8 cellular contexts compared by ENCODE assay signal in the genomic region with DNA sequence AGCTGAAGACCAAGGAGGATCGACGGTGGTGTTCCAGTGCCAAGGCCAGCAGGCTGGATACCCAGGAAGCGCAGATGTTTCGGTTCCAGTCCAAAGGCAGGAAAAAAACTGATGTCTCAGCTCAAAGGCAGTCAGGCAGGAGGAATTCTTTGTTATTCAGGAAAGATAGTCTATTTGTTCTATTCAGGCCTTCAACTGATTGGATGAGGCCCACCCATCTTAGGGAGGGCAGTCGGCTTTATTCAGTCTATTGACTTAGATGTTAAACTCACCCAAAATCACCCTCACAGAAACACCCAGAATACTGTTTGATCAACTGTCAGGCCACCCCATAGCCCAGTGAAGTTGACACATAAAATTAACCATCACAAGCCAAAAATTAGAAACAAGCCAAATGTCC.
DNase-seq lines count a peak whose midpoint lies in the region; ATAC-seq, FAIRE-seq and TF ChIP-seq lines count a peak whose summit lies in the region.
"Not testable (repeated sequence)": the region's sequence is repeated elsewhere in the genome, so short reads cannot be mapped to it uniquely, and the experiment has no call there.

No MANE protein-coding gene starts in this region.

- not testable (repeated sequence) for H3K23ac ChIP-seq in IMR-90 (ENCODE audit: low read depth, low read length); neuronal stem cell (ENCODE audit: low read depth, low read length, poor library complexity)

- not testable (repeated sequence) for ATAC-seq in IMR-90 (ENCODE audit: low read depth); K562; HepG2

- H4K8ac ChIP-seq in IMR-90 (ENCODE audit: low read depth in 2 of 2, low read length in 2 of 2); neuronal stem cell (ENCODE audit: low read depth, low read length): not testable (repeated sequence)

- WGBS in IMR-90 (ENCODE audit: extremely low coverage in 2 of 2, insufficient read length in 1 of 2), 2 experiments = 93% methylated on average over 5 of the region's 5 CpGs; no CpG with 5 or more reads in 1 of the 2 experiments
- WGBS in K562 (ENCODE audit: insufficient coverage, low coverage, missing lambda C conversion rate) = 82% methylated on average over 5 of the region's 5 CpGs
- 93% methylated on average over 5 of the region's 5 CpGs for WGBS in HepG2 (ENCODE audit: low lambda C conversion rate)
- no CpG with 5 or more reads among the region's 5 CpGs for WGBS in neuronal stem cell (ENCODE audit: extremely low coverage in 2 of 2, insufficient read length in 2 of 2, insufficient replicate concordance in 1 of 2), 2 donors

- H4K91ac ChIP-seq in IMR-90 (ENCODE audit: insufficient read depth, low read depth, low read length) = peak overlapping the region; percentile 65
- H4K91ac ChIP-seq in neuronal stem cell (ENCODE audit: low read depth, low read length, poor library complexity) = not testable (repeated sequence)

- H3K79me2 ChIP-seq in K562 (ENCODE audit: control insufficient read depth, insufficient read depth, low read length); endothelial cell of umbilical vein (ENCODE audit: control insufficient read depth, insufficient read depth, low read length); HepG2 (ENCODE audit: insufficient read depth, low read length): not testable (repeated sequence)

- in situ Hi-C loops in IMR-90 (cut with MboI; ENCODE audit: low sequenced_read_pairs); K562 (cut with MboI); HepG2 (cut with HindIII; ENCODE audit: extremely low pct_ligation_motif_present, low pct_unique_long_range_greater_than_20kb): not testable (repeated sequence)

- H3K27ac ChIP-seq in HEK293 (ENCODE audit: extremely low read depth, low read depth, low read length); IMR-90 (ENCODE audit: insufficient read depth, low read length); K562 (ENCODE audit: extremely low read depth, low read depth, low read length); HepG2 (ENCODE audit: extremely low read length, insufficient read depth, low read length); neuronal stem cell (replicated peaks; ENCODE audit: low read length): not testable (repeated sequence)
- peak overlapping the region; percentile 45 for H3K27ac ChIP-seq in endothelial cell of umbilical vein (ENCODE audit: insufficient read depth, low read depth, low read length)

- peak overlapping the region; percentile 74; the same call in 1 of the 2 replicates for H2BK20ac ChIP-seq in IMR-90 (ENCODE audit: low read depth, low read length)

- FAIRE-seq in K562 (lab: Jason Lieb, UNC) = not testable (repeated sequence)
- peak; percentile 40 for FAIRE-seq in endothelial cell of umbilical vein (lab: Jason Lieb, UNC)
- FAIRE-seq in HepG2 (lab: Jason Lieb, UNC) = peak; percentile 60
- peak; percentile 30 for FAIRE-seq in urothelium cell line (lab: Jason Lieb, UNC)

- H3K4me3 ChIP-seq in HEK293 (ENCODE audit: low read depth, low read length); IMR-90 (ENCODE audit: insufficient read depth, low read depth, low read length); K562; endothelial cell of umbilical vein (replicated peaks in 1 of 3; ENCODE audit: insufficient read depth in 1 of 3, low read depth in 1 of 3, low read length in 3 of 3); HepG2 (replicated peaks in 1 of 3; ENCODE audit: insufficient read depth in 1 of 3, low read depth in 2 of 3, low read length in 3 of 3); neuronal stem cell (ENCODE audit: low read length in 2 of 2): not testable (repeated sequence)

- intact Hi-C loops in IMR-90 (cut with micrococcal nuclease); K562 (cut with micrococcal nuclease); endothelial cell of umbilical vein (cut with micrococcal nuclease); HepG2 (cut with micrococcal nuclease; ENCODE audit: unreplicated experiment): not testable (repeated sequence)

- peak overlapping the region; percentile 72 for H3K27ac Mint-ChIP-seq in endothelial cell (ENCODE audit: unreplicated experiment)

- not testable (repeated sequence) for H3K27me3 ChIP-seq in IMR-90 (ENCODE audit: control insufficient read depth, insufficient read depth, low read length); K562 (ENCODE audit: control insufficient read depth in 2 of 2, insufficient read depth in 2 of 2, low read length in 2 of 2); endothelial cell of umbilical vein (ENCODE audit: control insufficient read depth in 2 of 2, insufficient read depth in 2 of 2, low read length in 2 of 2); HepG2 (ENCODE audit: control insufficient read depth in 1 of 2, insufficient read depth in 2 of 2, low read length in 2 of 2); neuronal stem cell (ENCODE audit: control insufficient read depth in 3 of 3, insufficient read depth in 3 of 3, low read depth in 1 of 3, low read length in 3 of 3)

- not testable (repeated sequence) for H3K36me3 Mint-ChIP-seq in endothelial cell (ENCODE audit: low read depth, unreplicated experiment)

- H3K56ac ChIP-seq in IMR-90 (ENCODE audit: extremely low read depth, insufficient read depth, low read length) = not testable (repeated sequence)

- not testable (repeated sequence) for H3K27me3 Mint-ChIP-seq in endothelial cell (ENCODE audit: unreplicated experiment)

- not testable (repeated sequence) for H3K4me2 ChIP-seq in IMR-90 (ENCODE audit: low read depth, low read length); K562 (ENCODE audit: insufficient read depth, low read length); endothelial cell of umbilical vein (ENCODE audit: insufficient read depth, low read length); HepG2 (ENCODE audit: low read depth, low read length); neuronal stem cell (ENCODE audit: insufficient read depth, low read length, poor library complexity, severe bottlenecking)

- H3K4me3 Mint-ChIP-seq in endothelial cell (ENCODE audit: unreplicated experiment) = not testable (repeated sequence)

- peak overlapping the region; percentile 84; the same call in 2 of the 3 replicates for H2BK15ac ChIP-seq in IMR-90 (ENCODE audit: low read depth, low read length)
- not testable (repeated sequence) for H2BK15ac ChIP-seq in neuronal stem cell (ENCODE audit: low read length)

- H3K4ac ChIP-seq in IMR-90 (ENCODE audit: low read depth, low read length) = peak overlapping the region; percentile 65; the same call in 1 of the 2 replicates
- H3K4ac ChIP-seq in neuronal stem cell (ENCODE audit: low read length) = not testable (repeated sequence)

- H2AK9ac ChIP-seq in IMR-90 (replicated peaks; ENCODE audit: low read depth, low read length, poor library complexity) = not testable (repeated sequence)

- H3K14ac ChIP-seq in IMR-90 (replicated peaks; ENCODE audit: low read depth, low read length); neuronal stem cell (ENCODE audit: low read length): not testable (repeated sequence)

- H2AK5ac ChIP-seq in IMR-90 (ENCODE audit: low read depth, low read length) = peak overlapping the region; percentile 95
- not testable (repeated sequence) for H2AK5ac ChIP-seq in neuronal stem cell (ENCODE audit: low read depth, low read length)

- dilution Hi-C loops in IMR-90 (cut with HindIII; ENCODE audit: low sequenced_read_pairs, unreplicated experiment); endothelial cell of umbilical vein (cut with MboI; ENCODE audit: extremely low pct_ligation_motif_present, low sequenced_read_pairs): not testable (repeated sequence)

- H3K4me1 Mint-ChIP-seq in endothelial cell (ENCODE audit: unreplicated experiment) = peaks cover 18% of the 10 kb centered on the region

- peak overlapping the region; percentile 46 for H2BK12ac ChIP-seq in neuronal stem cell (ENCODE audit: low read length)

- H4K5ac ChIP-seq in IMR-90 (ENCODE audit: low read depth, low read length) = 0 out of 2 replicates have a peak overlapping the region, but pooled peaks have one; percentile 31

- POLR2A ChIA-PET in HEK293 (lab: Yijun Ruan, JAX); IMR-90 (lab: Charles Lee; ENCODE audit: unreplicated experiment); K562 (lab: Yijun Ruan, JAX); endothelial cell of umbilical vein (lab: Charles Lee); HepG2 (lab: Yijun Ruan, JAX): not testable (repeated sequence)

- H3K4me1 ChIP-seq in HEK293 (ENCODE audit: control insufficient read depth, insufficient read depth, low read length); K562 (replicated peaks in 1 of 2; ENCODE audit: control insufficient read depth in 2 of 2, insufficient read depth in 2 of 2, low read length in 2 of 2); neuronal stem cell (ENCODE audit: control insufficient read depth in 2 of 2, insufficient read depth in 1 of 2, low read depth in 1 of 2, low read length in 2 of 2): not testable (repeated sequence)
- H3K4me1 ChIP-seq in IMR-90 (ENCODE audit: control insufficient read depth, insufficient read depth, low read length) (peaks cover 22% of the 10 kb centered on the region), endothelial cell of umbilical vein (ENCODE audit: control insufficient read depth, extremely low read depth, insufficient read depth, low read length) (peaks cover 40% of the 10 kb centered on the region), HepG2 (ENCODE audit: insufficient read depth, low read length) (peaks cover 24% of the 10 kb centered on the region)

- CTCF ChIA-PET in HEK293 (lab: Yijun Ruan, JAX); IMR-90 (lab: Yijun Ruan, JAX); K562 (lab: Yijun Ruan, JAX; ENCODE audit: low intra/inter-chr PET ratio): not testable (repeated sequence)
- CTCF ChIA-PET in endothelial cell of umbilical vein (lab: Charles Lee) (interaction anchor here (4.7 kb wide), 1 partner anchor 18 kb away, joined by 31 read pairs; no protein-coding TSS in a partner anchor), HepG2 (lab: Yijun Ruan, JAX; ENCODE audit: low intra/inter-chr PET ratio, low total read pairs) (interaction anchor here (0.7 kb wide), 1 partner anchor 308 kb away, joined by 3 read pairs; no protein-coding TSS in a partner anchor)

- not testable (repeated sequence) for H3K9ac ChIP-seq in IMR-90 (ENCODE audit: low read depth, low read length); K562 (ENCODE audit: insufficient read depth in 1 of 2, low read depth in 2 of 2, low read length in 2 of 2); endothelial cell of umbilical vein (replicated peaks; ENCODE audit: extremely low read depth, insufficient read depth, low read length); HepG2 (ENCODE audit: insufficient read depth, low read depth, low read length); neuronal stem cell (ENCODE audit: low read depth, low read length, poor library complexity)

- H3K9me3 Mint-ChIP-seq in endothelial cell (ENCODE audit: unreplicated experiment) = not testable (repeated sequence)

- not testable (repeated sequence) for H3K36me3 ChIP-seq in HEK293 (ENCODE audit: control insufficient read depth in 2 of 2, insufficient read depth in 1 of 2, low read length in 2 of 2); IMR-90 (ENCODE audit: control insufficient read depth, insufficient read depth, low read length); K562 (ENCODE audit: control insufficient read depth, insufficient read depth, low read length); endothelial cell of umbilical vein (ENCODE audit: control insufficient read depth in 2 of 2, extremely low read depth in 1 of 2, insufficient read depth in 2 of 2, low read length in 2 of 2); HepG2 (replicated peaks in 1 of 2; ENCODE audit: control insufficient read depth in 1 of 2, insufficient read depth in 2 of 2, low read length in 2 of 2); neuronal stem cell (replicated peaks in 1 of 2; ENCODE audit: control insufficient read depth in 2 of 2, insufficient read depth in 2 of 2, low read length in 2 of 2)

- H3K79me1 ChIP-seq in IMR-90 (ENCODE audit: low read depth in 1 of 2, low read length in 2 of 2) = peaks cover 3 to 58% of the 10 kb centered on the region in 2 experiments; a peak in 3 of 4 replicates
- H3K79me1 ChIP-seq in neuronal stem cell (ENCODE audit: low read depth, low read length) = not testable (repeated sequence)

- H3K18ac ChIP-seq in IMR-90 (ENCODE audit: low read depth, low read length); neuronal stem cell (ENCODE audit: low read length): not testable (repeated sequence)

- not testable (repeated sequence) for TF ChIP-seq RAD21 in IMR-90 (IDR thresholded peaks at IDR 0.05; ENCODE audit: low read length); K562 (CRISPR knock-in tag; conservative IDR thresholded peaks at IDR 0.05 in 1 of 2, IDR thresholded peaks at IDR 0.05 in 1 of 2); HepG2 (CRISPR knock-in tag; IDR thresholded peaks at IDR 0.05)

- not testable (repeated sequence) for TF ChIP-seq EP300 in K562 (IDR thresholded peaks at IDR 0.05; ENCODE audit: low read length); HepG2 (IDR thresholded peaks at IDR 0.05; ENCODE audit: low read depth in 2 of 2, low read length in 2 of 2); HepG2 (CRISPR knock-in tag; IDR thresholded peaks at IDR 0.05; ENCODE audit: borderline replicate concordance)

- H3K9me3 ChIP-seq in HEK293 (ENCODE audit: control insufficient read depth, insufficient read depth, low read depth, low read length); IMR-90 (ENCODE audit: control insufficient read depth, insufficient read depth, low read length); K562 (replicated peaks; ENCODE audit: control insufficient read depth, insufficient read depth, low read depth, low read length); endothelial cell of umbilical vein (replicated peaks; ENCODE audit: control insufficient read depth, insufficient read depth, low read length); HepG2 (ENCODE audit: low read length); neuronal stem cell (replicated peaks in 1 of 2; ENCODE audit: control insufficient read depth in 2 of 2, insufficient read depth in 1 of 2, low read depth in 1 of 2, low read length in 2 of 2): not testable (repeated sequence)

- peaks cover 34% of the 10 kb centered on the region for H3K9me1 ChIP-seq in IMR-90 (ENCODE audit: insufficient read depth, low read length)
- H3K9me1 ChIP-seq in K562 (ENCODE audit: control insufficient read depth, insufficient read depth, low read length); endothelial cell of umbilical vein (replicated peaks; ENCODE audit: control insufficient read depth, extremely low read depth, insufficient read depth, low read length): not testable (repeated sequence)

- BruUV-seq in IMR-90 (replicated peaks; lab: Mats Ljungman, UMichigan); K562 (replicated peaks; lab: Mats Ljungman, UMichigan); endothelial cell of umbilical vein (replicated peaks; lab: Mats Ljungman, UMichigan); HepG2 (replicated peaks; lab: Mats Ljungman, UMichigan): not testable (repeated sequence)

- not testable (repeated sequence) for H2BK5ac ChIP-seq in IMR-90 (ENCODE audit: low read depth, low read length, poor library complexity, severe bottlenecking); neuronal stem cell (ENCODE audit: low read length)

- TF ChIP-seq POLR2A in IMR-90 (IDR thresholded peaks at IDR 0.05; ENCODE audit: low read depth, low read length); K562 (conservative IDR thresholded peaks at IDR 0.05); endothelial cell of umbilical vein (IDR thresholded peaks at IDR 0.05; ENCODE audit: low read depth, low read length); HepG2 (IDR thresholded peaks at IDR 0.05; ENCODE audit: insufficient read depth in 1 of 2, low read depth in 2 of 2, low read length in 2 of 2): not testable (repeated sequence)

- not testable (repeated sequence) for DNase-seq in IMR-90; K562 (ENCODE audit: extremely low read depth in 1 of 4, low spot score in 3 of 4); endothelial cell (ENCODE audit: low spot score); endothelial cell of umbilical vein (ENCODE audit: low read depth, low spot score); HepG2 (ENCODE audit: low spot score); neuronal stem cell (ENCODE audit: low spot score); urothelium cell line (ENCODE audit: low spot score)

- H2BK120ac ChIP-seq in IMR-90 (ENCODE audit: low read depth, low read length) = peak overlapping the region; percentile 71; the same call in 1 of the 2 replicates
- H2BK120ac ChIP-seq in neuronal stem cell (ENCODE audit: low read depth, low read length) = not testable (repeated sequence)

- not testable (repeated sequence) for TF ChIP-seq CTCF in HEK293 (tag by site-specific recombination; IDR thresholded peaks at IDR 0.05); IMR-90 (conservative IDR thresholded peaks at IDR 0.05; ENCODE audit: low read depth, low read length); K562 (IDR thresholded peaks at IDR 0.05 in 2 of 3, conservative IDR thresholded peaks at IDR 0.05 in 1 of 3; ENCODE audit: insufficient read depth in 2 of 3, low read depth in 1 of 3, low read length in 3 of 3); endothelial cell (IDR thresholded peaks at IDR 0.05; ENCODE audit: unreplicated experiment); endothelial cell of umbilical vein (IDR thresholded peaks at IDR 0.05; ENCODE audit: extremely low read depth in 1 of 2, insufficient read depth in 1 of 2, low read depth in 1 of 2, low read length in 2 of 2); HepG2 (CRISPR knock-in tag; IDR thresholded peaks at IDR 0.05)

- not testable (repeated sequence) for H4K20me1 ChIP-seq in IMR-90 (ENCODE audit: insufficient read depth, low read length); K562 (replicated peaks; ENCODE audit: control insufficient read depth, insufficient read depth, low read length); endothelial cell of umbilical vein (replicated peaks; ENCODE audit: control insufficient read depth, extremely low read depth, insufficient read depth, low read length); HepG2 (ENCODE audit: insufficient read depth, low read length)

- H2AFZ ChIP-seq in IMR-90 (replicated peaks; ENCODE audit: low read length, poor library complexity); K562 (ENCODE audit: low read depth, low read length); endothelial cell of umbilical vein (ENCODE audit: low read depth, low read length); HepG2 (ENCODE audit: low read length); neuronal stem cell (ENCODE audit: low read length): not testable (repeated sequence)
